Comparison of ENCODE assay signal across 19 cellular contexts in genomic region chr1:229913491-229913890, GRCh38.
DNase-seq lines count a peak whose midpoint lies in the region; ATAC-seq and TF ChIP-seq lines count a peak whose summit lies in the region.
"Had no signal": no experiment of that assay in that cellular context is flagged by ENCODE, and none has a peak within 500 bp of the region (broad histone marks: within the 10 kb centered on the region; RNA-seq: fewer than 3 reads in every experiment).

No MANE protein-coding gene starts in this region.

- H3K9me3 ChIP-seq in BE2C, result no peaks in the 10 kb centered on the region
- H3K9me3 ChIP-seq: Peyer's patch had no signal

- no peaks in the 10 kb centered on the region for H3K4me1 Mint-ChIP-seq in activated T-helper 17 cell treated with anti-CD3 and anti-CD28 coated beads, Interleukin-2, amount 50 U/mL, for 72 hours
- H3K4me1 Mint-ChIP-seq: CD4-positive, alpha-beta memory T cell had no signal

- H3K4me3 Mint-ChIP-seq in activated T-helper 17 cell treated with anti-CD3 and anti-CD28 coated beads, Interleukin-2, amount 50 U/mL, for 72 hours, result no peak overlapping the region
- H3K4me3 Mint-ChIP-seq: CD4-positive, alpha-beta memory T cell; HFFc6 had no signal

- no peaks in the 10 kb centered on the region for H3K36me3 ChIP-seq in BE2C
- H3K36me3 ChIP-seq: Peyer's patch had no signal

- H3K4me1 ChIP-seq in BE2C, result peaks cover 9% of the 10 kb centered on the region
- H3K4me1 ChIP-seq: Peyer's patch had no signal

- no peaks in the 10 kb centered on the region for H3K36me3 Mint-ChIP-seq in activated T-helper 17 cell treated with anti-CD3 and anti-CD28 coated beads, Interleukin-2, amount 50 U/mL, for 72 hours (ENCODE audit: low read depth)
- H3K36me3 Mint-ChIP-seq: CD4-positive, alpha-beta memory T cell had no signal

- H3K9me3 Mint-ChIP-seq in activated T-helper 17 cell treated with anti-CD3 and anti-CD28 coated beads, Interleukin-2, amount 50 U/mL, for 72 hours, result no peaks in the 10 kb centered on the region
- H3K9me3 Mint-ChIP-seq: HFFc6 had no signal

- H3K27me3 Mint-ChIP-seq in activated T-helper 17 cell treated with anti-CD3 and anti-CD28 coated beads, Interleukin-2, amount 50 U/mL, for 72 hours, result peaks cover 9% of the 10 kb centered on the region

- DNase-seq in NCI-H146 (lab: John Stamatoyannopoulos, UW), result peak; percentile 5
- no peak for DNase-seq in NCI-H146 treated with DMSO at 0.1 percent for 48 hours (lab: John Stamatoyannopoulos, UW; ENCODE audit: unreplicated experiment)
- peak; percentile 53 for DNase-seq in BE2C
- DNase-seq in NCI-H1092 (lab: John Stamatoyannopoulos, UW), result peak; percentile 57
- peak; percentile 11 for DNase-seq in NCI-H345 treated with DMSO at 0.1 percent for 48 hours (lab: John Stamatoyannopoulos, UW; ENCODE audit: unreplicated experiment)
- DNase-seq in stimulated activated CD4-positive, alpha-beta T cell treated with anti-CD3 and anti-CD28 coated beads, Interleukin-2, amount 100 ng/mL, for 24 hours, result no peak
- DNase-seq: Calu3; CD4-positive, alpha-beta memory T cell; GDM1; H7; HFFc6; KBM-7; NCI-H1436 treated with DMSO at 0.1 percent for 48 hours; NCI-H524; Peyer's patch; SW 1271 had no signal

- TF ChIP-seq CTCF in BE2C (IDR thresholded peaks at IDR 0.05; ENCODE audit: low read depth, low read length), result no peak

- no peaks in the 10 kb centered on the region for H3K27me3 ChIP-seq in BE2C
- H3K27me3 ChIP-seq: Peyer's patch had no signal

- no peak overlapping the region for H3K27ac Mint-ChIP-seq in activated T-helper 17 cell treated with anti-CD3 and anti-CD28 coated beads, Interleukin-2, amount 50 U/mL, for 72 hours
- H3K27ac Mint-ChIP-seq: CD4-positive, alpha-beta memory T cell; HFFc6 had no signal

- no peak overlapping the region for H3K4me3 ChIP-seq in BE2C (ENCODE audit: low read depth, low read length)
- H3K4me3 ChIP-seq: Peyer's patch had no signal

- ATAC-seq in activated T-helper 17 cell treated with anti-CD3 and anti-CD28 coated beads, Interleukin-2, amount 50 U/mL, for 72 hours (replicated peaks), result no peak
- no peak for ATAC-seq in HG02642 (IDR thresholded peaks at IDR 0.05; ENCODE audit: poor library complexity, unreplicated experiment)
- ATAC-seq: Right ventricle myocardium inferior had no signal

Comparison
In these comparisons a context has a peak if more than half of its experiments do, and no peak if none do; other contexts are left out.
1. DNase-seq: peak in NCI-H146 (single experiment), BE2C (single experiment), NCI-H1092 (single experiment) and NCI-H345 treated with DMSO at 0.1 percent for 48 hours (single experiment); none in NCI-H146 treated with DMSO at 0.1 percent for 48 hours (single experiment) and stimulated activated CD4-positive, alpha-beta T cell treated with anti-CD3 and anti-CD28 coated beads, Interleukin-2, amount 100 ng/mL, for 24 hours (0 of 2).